Comparison of ENCODE assay signal across 34 cellular contexts in genomic region chr19:38808741-38809140, GRCh38. TPM values are rescaled to one million over a fixed set of nuclear protein-coding genes. Genes with fewer than 3 reads are reported as not detected.
"Had no signal": no experiment of that assay in that cellular context is flagged by ENCODE, and none has a peak within 500 bp of the region (broad histone marks: within the 10 kb centered on the region; RNA-seq: fewer than 3 reads in every experiment).

No MANE protein-coding gene starts in this region.

- H3K4me3 ChIP-seq: adrenal gland, body of pancreas, breast epithelium, PC-9 had no signal

- H2AFZ ChIP-seq: PC-9 had no signal

- H3K27ac Mint-ChIP-seq: activated CD4-positive, alpha-beta T cell treated with anti-CD3 and anti-CD28 coated beads, Interleukin-2, amount 10 ng/mL, durations not matched to agents 7 days and 5 days; activated CD8-positive, alpha-beta T cell treated with anti-CD3 and anti-CD28 coated beads, Interleukin-2, amount 10 ng/mL, durations not matched to agents 7 days and 5 days; activated naive CD4-positive, alpha-beta T cell treated with anti-CD3 and anti-CD28 coated beads for 36 hours; activated naive CD4-positive, alpha-beta T cell treated with anti-CD3 and anti-CD28 coated beads, Interleukin-2, amount 50 U/mL, for 72 hours; activated T-cell treated with anti-CD3 and anti-CD28 coated beads, Interleukin-2, amount 50 U/mL, for 24 hours; activated T-helper 1 cell treated with anti-CD3 and anti-CD28 coated beads, Interleukin-12 subunit alpha, Interleukin-12 subunit beta, Interleukin-2, Interleukin-4 antibody, amounts not matched to agents 30 ng/mL and 10 ng/mL and 1 ng/mL, durations not matched to agents 14 hours and 24 hours and 36 hours had no signal

- H3K36me3 ChIP-seq: adrenal gland, breast epithelium had no signal

- DNase-seq: activated CD4-positive, alpha-beta T cell treated with anti-CD3 and anti-CD28 coated beads, Interleukin-2, amount 10 ng/mL, durations not matched to agents 7 days and 5 days; activated CD4-positive, alpha-beta T cell treated with anti-CD3 and anti-CD28 coated beads, Interleukin-2, amount 50 U/mL, for 48 hours; activated CD8-positive, alpha-beta T cell treated with anti-CD3 and anti-CD28 coated beads, Interleukin-2, amount 10 ng/mL, durations not matched to agents 7 days and 5 days; activated gamma-delta T cell treated with Interleukin-2 at 50 U/mL for 16 hours; activated naive CD4-positive, alpha-beta T cell treated with anti-CD3 and anti-CD28 coated beads for 36 hours; activated T-cell treated with anti-CD3 and anti-CD28 coated beads, Interleukin-2, amount 50 U/mL, for 24 hours; adrenal gland; body of pancreas; NCI-H1092 treated with DMSO at 0.1 percent for 48 hours; NCI-H1417; NCI-H146; NCI-H187; NCI-H2029 treated with DMSO at 0.1 percent for 48 hours; NCI-H2107; NCI-H2171; NCI-H510A; NCI-H526; NCI-H748 treated with DMSO at 0.1 percent for 48 hours; NK-92 treated with Interleukin-12 subunit alpha and Interleukin-12 subunit beta, amount 100 ng/mL, for 24 hours; PC-9; SW 1271; T1000 had no signal

- H3K4me3 Mint-ChIP-seq: activated CD4-positive, alpha-beta T cell treated with anti-CD3 and anti-CD28 coated beads, Interleukin-2, amount 10 ng/mL, durations not matched to agents 7 days and 5 days; activated CD8-positive, alpha-beta T cell treated with anti-CD3 and anti-CD28 coated beads, Interleukin-2, amount 10 ng/mL, durations not matched to agents 7 days and 5 days; activated naive CD4-positive, alpha-beta T cell treated with anti-CD3 and anti-CD28 coated beads for 36 hours; activated T-cell treated with anti-CD3 and anti-CD28 coated beads, Interleukin-2, amount 50 U/mL, for 24 hours; activated T-helper 1 cell treated with anti-CD3 and anti-CD28 coated beads, Interleukin-12 subunit alpha, Interleukin-12 subunit beta, Interleukin-2, Interleukin-4 antibody, amounts not matched to agents 30 ng/mL and 10 ng/mL and 1 ng/mL, durations not matched to agents 14 hours and 24 hours and 36 hours had no signal

- ATAC-seq: activated CD8-positive, alpha-beta T cell treated with anti-CD3 and anti-CD28 coated beads, Interleukin-2, amount 10 ng/mL, durations not matched to agents 7 days and 5 days; activated naive CD4-positive, alpha-beta T cell treated with anti-CD3 and anti-CD28 coated beads, Interleukin-2, amount 50 U/mL, for 72 hours; body of pancreas; Right ventricle myocardium inferior had no signal

- H3K9ac ChIP-seq: KMS-11 had no signal

- H3K27me3 Mint-ChIP-seq: activated CD4-positive, alpha-beta T cell treated with anti-CD3 and anti-CD28 coated beads, Interleukin-2, amount 10 ng/mL, durations not matched to agents 7 days and 5 days; activated T-cell treated with anti-CD3 and anti-CD28 coated beads, Interleukin-2, amount 50 U/mL, for 24 hours had no signal

- H3K4me1 ChIP-seq: adrenal gland, breast epithelium had no signal

- H3K9me3 ChIP-seq: adrenal gland, body of pancreas, breast epithelium had no signal

- H3K9me3 Mint-ChIP-seq: activated CD4-positive, alpha-beta T cell treated with anti-CD3 and anti-CD28 coated beads, Interleukin-2, amount 10 ng/mL, durations not matched to agents 7 days and 5 days; activated naive CD4-positive, alpha-beta T cell treated with anti-CD3 and anti-CD28 coated beads for 36 hours; activated naive CD4-positive, alpha-beta T cell treated with anti-CD3 and anti-CD28 coated beads, Interleukin-2, amount 50 U/mL, for 72 hours; activated T-cell treated with anti-CD3 and anti-CD28 coated beads, Interleukin-2, amount 50 U/mL, for 24 hours; activated T-helper 1 cell treated with anti-CD3 and anti-CD28 coated beads, Interleukin-12 subunit alpha, Interleukin-12 subunit beta, Interleukin-2, Interleukin-4 antibody, amounts not matched to agents 30 ng/mL and 10 ng/mL and 1 ng/mL, durations not matched to agents 14 hours and 24 hours and 36 hours had no signal

- H3K27ac ChIP-seq: adrenal gland, body of pancreas, breast epithelium, KMS-11, PC-9, RWPE1 had no signal

- H3K36me3 Mint-ChIP-seq: activated naive CD4-positive, alpha-beta T cell treated with anti-CD3 and anti-CD28 coated beads, Interleukin-2, amount 50 U/mL, for 72 hours had no signal

- H3K27me3 ChIP-seq: adrenal gland, body of pancreas, breast epithelium had no signal

- FAIRE-seq: astrocyte, RCC 7860 had no signal

- H3K4me2 ChIP-seq: KMS-11, PC-9 had no signal

RNA-seq across cellular contexts. Expression of gene LGALS4, which starts 4.0 kb away (rescaled TPM):
- total RNA-seq: activated naive CD4-positive, alpha-beta T cell treated with anti-CD3 and anti-CD28 coated beads for 36 hours; LHCN-M2 had no signal

RNA-seq across cellular contexts. Expression of gene LGALS7B, which starts 19.7 kb away (rescaled TPM):
- total RNA-seq: activated CD4-positive, alpha-beta T cell treated with anti-CD3 and anti-CD28 coated beads, Interleukin-2, amount 10 ng/mL, durations not matched to agents 7 days and 5 days; activated CD8-positive, alpha-beta T cell treated with anti-CD3 and anti-CD28 coated beads, Interleukin-2, amount 10 ng/mL, durations not matched to agents 7 days and 5 days; activated naive CD4-positive, alpha-beta T cell treated with anti-CD3 and anti-CD28 coated beads for 36 hours; activated naive CD4-positive, alpha-beta T cell treated with anti-CD3 and anti-CD28 coated beads, Interleukin-2, amount 50 U/mL, for 72 hours; activated T-helper 1 cell treated with anti-CD3 and anti-CD28 coated beads, Interleukin-12 subunit alpha, Interleukin-12 subunit beta, Interleukin-2, Interleukin-4 antibody, amounts not matched to agents 30 ng/mL and 10 ng/mL and 1 ng/mL, durations not matched to agents 14 hours and 24 hours and 36 hours; adrenal gland; astrocyte; body of pancreas; cardiac septum; LHCN-M2; PC-9; Right ventricle myocardium inferior; T-helper 1 cell treated with Interleukin-12 subunit alpha and Interleukin-12 subunit beta and Interleukin-4 antibody, amounts not matched to agents 30 ng/mL and 1 ng/mL, for 36 hours; T-helper 2 cell treated with Interferon-gamma antibody and Interleukin-4, amounts not matched to agents 100 ng/mL and 5 ng/mL, for 36 hours had no signal

RNA-seq across cellular contexts. Expression of gene LGALS7, which starts 35.4 kb away (rescaled TPM):
- total RNA-seq: activated CD4-positive, alpha-beta T cell treated with anti-CD3 and anti-CD28 coated beads, Interleukin-2, amount 10 ng/mL, durations not matched to agents 7 days and 5 days; activated CD8-positive, alpha-beta T cell treated with anti-CD3 and anti-CD28 coated beads, Interleukin-2, amount 10 ng/mL, durations not matched to agents 7 days and 5 days; activated naive CD4-positive, alpha-beta T cell treated with anti-CD3 and anti-CD28 coated beads for 36 hours; activated naive CD4-positive, alpha-beta T cell treated with anti-CD3 and anti-CD28 coated beads, Interleukin-2, amount 50 U/mL, for 72 hours; activated T-helper 1 cell treated with anti-CD3 and anti-CD28 coated beads, Interleukin-12 subunit alpha, Interleukin-12 subunit beta, Interleukin-2, Interleukin-4 antibody, amounts not matched to agents 30 ng/mL and 10 ng/mL and 1 ng/mL, durations not matched to agents 14 hours and 24 hours and 36 hours; adrenal gland; astrocyte; body of pancreas; cardiac septum; LHCN-M2; Right ventricle myocardium inferior; T-helper 1 cell treated with Interleukin-12 subunit alpha and Interleukin-12 subunit beta and Interleukin-4 antibody, amounts not matched to agents 30 ng/mL and 1 ng/mL, for 36 hours; T-helper 2 cell treated with Interferon-gamma antibody and Interleukin-4, amounts not matched to agents 100 ng/mL and 5 ng/mL, for 36 hours had no signal
- polyA plus RNA-seq: adrenal gland had no signal
